10 cellular contexts compared by ENCODE assay signal in the genomic region with DNA sequence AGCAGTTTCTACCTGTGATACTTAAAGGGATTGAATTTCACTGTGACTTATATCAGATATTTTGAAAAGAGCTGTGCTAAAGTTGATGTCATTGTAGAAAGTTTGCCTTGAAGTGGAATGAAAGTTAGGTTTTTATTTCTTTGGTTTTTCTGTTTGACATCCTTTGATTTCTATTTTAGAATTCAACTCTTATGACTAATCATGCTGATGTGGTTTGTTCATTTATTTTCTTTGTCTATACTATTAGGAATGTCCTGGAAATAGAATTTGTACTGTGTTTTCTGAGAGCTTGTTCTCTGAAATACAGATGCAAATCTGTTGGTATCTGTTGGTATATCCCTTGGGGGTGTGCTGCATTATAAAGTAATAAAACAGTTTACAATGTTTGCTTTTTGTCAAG. TPM values are rescaled to one million over a fixed set of nuclear protein-coding genes. Genes with fewer than 3 reads are reported as not detected.
DNase-seq lines count a peak whose midpoint lies in the region; TF ChIP-seq lines count a peak whose summit lies in the region.
"Had no signal": no experiment of that assay in that cellular context is flagged by ENCODE, and none has a peak within 500 bp of the region (broad histone marks: within the 10 kb centered on the region; RNA-seq: fewer than 3 reads in every experiment).

No MANE protein-coding gene starts in this region.

- intact Hi-C loops in posterior vena cava (cut with DNase I): no loop called here
- intact Hi-C loops in left ventricle myocardium inferior (cut with micrococcal nuclease): loop anchor here (10.0 kb wide), 1 partner anchor 478 kb away; no protein-coding TSS in a partner anchor

- H3K27me3 Mint-ChIP-seq in endodermal cell (ENCODE audit: insufficient read depth) (no peaks in the 10 kb centered on the region), osteocyte (ENCODE audit: unreplicated experiment) (no peaks in the 10 kb centered on the region)

- TF ChIP-seq POLR2A in NB4 (IDR thresholded peaks at IDR 0.05; ENCODE audit: extremely low read depth, insufficient read length): no peak

- H3K27me3 ChIP-seq in endodermal cell (ENCODE audit: control insufficient read depth, insufficient read depth, low read length, poor library complexity, severe bottlenecking) (no peaks in the 10 kb centered on the region), left ventricle myocardium inferior (ENCODE audit: low read depth) (no peaks in the 10 kb centered on the region)

- DNase-seq in EL (peak; percentile 31), NB4 (ENCODE audit: low read depth) (no peak), endodermal cell (no peak), osteocyte (ENCODE audit: extremely low spot score, unreplicated experiment) (no peak), posterior vena cava (ENCODE audit: low spot score) (no peak), COLO668 (lab: John Stamatoyannopoulos, UW; ENCODE audit: unreplicated experiment) (no peak), nucleus accumbens (lab: John Stamatoyannopoulos, UW) (no peak), left ventricle myocardium inferior (no peak)
- DNase-seq: cortex of kidney, NCI-H2171 had no signal

- peak overlapping the region; percentile 19 for H3K4me3 ChIP-seq in NB4 (ENCODE audit: low read depth, low read length)
- H3K4me3 ChIP-seq in endodermal cell (ENCODE audit: low read length): peak overlapping the region; percentile 91
- no peak overlapping the region for H3K4me3 ChIP-seq in left ventricle myocardium inferior

- H3K27ac Mint-ChIP-seq in endodermal cell (no peak overlapping the region), osteocyte (ENCODE audit: unreplicated experiment) (peak overlapping the region; percentile 29)

- H3K9me3 ChIP-seq in endodermal cell (ENCODE audit: control insufficient read depth, low read length) (no peaks in the 10 kb centered on the region), left ventricle myocardium inferior (replicated peaks) (no peaks in the 10 kb centered on the region)

- no peak overlapping the region for H3K4me3 Mint-ChIP-seq in endodermal cell
- H3K4me3 Mint-ChIP-seq in osteocyte (ENCODE audit: unreplicated experiment): peak overlapping the region; percentile 3

- H3K4me1 ChIP-seq in endodermal cell (ENCODE audit: control insufficient read depth, insufficient read depth, low read length) (peaks cover 7% of the 10 kb centered on the region), left ventricle myocardium inferior (peaks cover 99% of the 10 kb centered on the region)

- peaks cover 2% of the 10 kb centered on the region for H3K36me3 ChIP-seq in endodermal cell (ENCODE audit: control insufficient read depth, insufficient read depth, low read length)
- H3K36me3 ChIP-seq in left ventricle myocardium inferior: no peaks in the 10 kb centered on the region

- no peak overlapping the region for H3K9ac ChIP-seq in endodermal cell (ENCODE audit: extremely low read depth, low read length, poor library complexity, severe bottlenecking)

- TF ChIP-seq CTCF in NB4 (IDR thresholded peaks at IDR 0.05; ENCODE audit: low read depth, low read length) (no peak), endodermal cell (conservative IDR thresholded peaks at IDR 0.05) (no peak), osteocyte (IDR thresholded peaks at IDR 0.05) (no peak), left ventricle myocardium inferior (IDR thresholded peaks at IDR 0.05; ENCODE audit: borderline replicate concordance) (no peak)

- H3K27ac ChIP-seq in endodermal cell (ENCODE audit: low read depth, low read length): no peak overlapping the region
- H3K27ac ChIP-seq in left ventricle myocardium inferior (replicated peaks): no peak overlapping the region

- H3K4me1 Mint-ChIP-seq in endodermal cell (peaks cover 56% of the 10 kb centered on the region), osteocyte (ENCODE audit: unreplicated experiment) (peaks cover 66% of the 10 kb centered on the region)

- peaks cover 3% of the 10 kb centered on the region for H3K36me3 Mint-ChIP-seq in endodermal cell (ENCODE audit: low read depth)
- peaks cover 6% of the 10 kb centered on the region for H3K36me3 Mint-ChIP-seq in osteocyte (ENCODE audit: unreplicated experiment)

- H3K9me3 Mint-ChIP-seq in endodermal cell (no peaks in the 10 kb centered on the region), osteocyte (ENCODE audit: unreplicated experiment) (no peaks in the 10 kb centered on the region)

RNA-seq across cellular contexts. Expression of a gene that starts 3.3 kb away (rescaled TPM):
- 10 to 100 TPM; 96.2 to 96.5 TPM for total RNA-seq in endodermal cell
- polyA plus RNA-seq in endodermal cell (2013, experiment 1 of 2): 74.5 TPM
- polyA plus RNA-seq in endodermal cell (2013, experiment 2 of 2): 72.7 TPM
- 60.9 and 73.8 TPM in 2 replicates for total RNA-seq in osteocyte
- total RNA-seq in posterior vena cava: 10 to 100 TPM; 52.4 to 62.9 TPM
- 33.0 TPM for total RNA-seq in left ventricle myocardium inferior
